Comparison of ENCODE assay signal across 24 cellular contexts in the genomic region with DNA sequence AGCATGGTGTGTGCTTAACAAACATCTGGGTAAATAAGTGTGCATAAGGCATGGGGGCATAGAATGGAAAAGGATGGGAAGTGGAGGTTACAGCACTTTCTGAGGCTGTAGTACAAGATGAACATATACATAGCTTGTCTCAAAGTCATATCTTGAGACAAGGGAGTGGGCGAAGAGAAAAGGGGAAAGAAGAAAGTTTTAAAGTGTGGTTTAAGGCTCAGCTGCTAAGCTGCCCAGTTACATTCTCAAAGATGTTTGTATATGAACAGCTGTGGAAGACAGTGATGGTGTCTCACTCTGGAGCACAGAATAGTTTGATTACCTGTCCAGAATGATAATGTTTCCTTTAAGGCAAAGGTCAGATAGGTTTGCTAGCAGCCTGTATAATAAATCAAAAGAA.
DNase-seq lines count a peak whose midpoint lies in the region; ATAC-seq and TF ChIP-seq lines count a peak whose summit lies in the region.
"Had no signal": no experiment of that assay in that cellular context is flagged by ENCODE, and none has a peak within 500 bp of the region (broad histone marks: within the 10 kb centered on the region; RNA-seq: fewer than 3 reads in every experiment).

No MANE protein-coding gene starts in this region.

- H3K36me3 ChIP-seq in neural progenitor cell (no peaks in the 10 kb centered on the region), mucosa of descending colon (ENCODE audit: low read depth) (no peaks in the 10 kb centered on the region), uterus (no peaks in the 10 kb centered on the region)
- H3K36me3 ChIP-seq: SJCRH30, tibial nerve had no signal

- no peak for TF ChIP-seq CTCF in neural progenitor cell (IDR thresholded peaks at IDR 0.05)
- no peak for TF ChIP-seq CTCF in mucosa of descending colon (IDR thresholded peaks at IDR 0.05)
- TF ChIP-seq CTCF in uterus (IDR thresholded peaks at IDR 0.05), result no peak

- DNase-seq in neural progenitor cell (ENCODE audit: low spot score) (no peak), mucosa of descending colon (no peak), NCI-H2171 treated with DMSO at 0.1 percent for 48 hours (lab: John Stamatoyannopoulos, UW) (no peak), putamen (ENCODE audit: low spot score) (no peak), uterus (no peak)
- DNase-seq: activated CD4-positive, alpha-beta T cell treated with anti-CD3 and anti-CD28 coated beads, Interleukin-2, amount 50 U/mL, for 4 hours; activated CD4-positive, CD25-positive, alpha-beta regulatory T cell; amygdala; CD4-positive, alpha-beta memory T cell; effector CD4-positive, alpha-beta T cell; NCI-H1417 treated with DMSO at 0.1 percent for 48 hours; NCI-H2081; NCI-H226; NCI-H69; psoas muscle; SJCRH30 had no signal

- H4K20me1 ChIP-seq in neural progenitor cell (ENCODE audit: low read depth), result no peaks in the 10 kb centered on the region

- no peak overlapping the region for H3K4me3 Mint-ChIP-seq in neural progenitor cell
- H3K4me3 Mint-ChIP-seq: activated naive CD4-positive, alpha-beta T cell treated with anti-CD3 and anti-CD28 coated beads, Interleukin-2, amount 50 U/mL, for 24 hours; CD4-positive, alpha-beta memory T cell; memory B cell had no signal

- no peaks in the 10 kb centered on the region for H3K4me1 Mint-ChIP-seq in neural progenitor cell
- H3K4me1 Mint-ChIP-seq: activated naive CD4-positive, alpha-beta T cell treated with anti-CD3 and anti-CD28 coated beads, Interleukin-2, amount 50 U/mL, for 24 hours had no signal

- H3K4me1 ChIP-seq in neural progenitor cell (no peaks in the 10 kb centered on the region), mucosa of descending colon (ENCODE audit: low read depth) (no peaks in the 10 kb centered on the region), uterus (no peaks in the 10 kb centered on the region)
- H3K4me1 ChIP-seq: tibial nerve had no signal

- no peak overlapping the region for H3K9ac ChIP-seq in neural progenitor cell
- H3K9ac ChIP-seq: KMS-11 had no signal

- peaks cover 8% of the 10 kb centered on the region for H3K27me3 Mint-ChIP-seq in neural progenitor cell (ENCODE audit: insufficient read depth, low read depth)

- no peaks in the 10 kb centered on the region for H3K9me3 Mint-ChIP-seq in neural progenitor cell
- H3K9me3 Mint-ChIP-seq: activated naive CD4-positive, alpha-beta T cell treated with anti-CD3 and anti-CD28 coated beads, Interleukin-2, amount 50 U/mL, for 24 hours; memory B cell had no signal

- H3K27ac ChIP-seq in neural progenitor cell (no peak overlapping the region), uterus (no peak overlapping the region)
- H3K27ac ChIP-seq: KMS-11, psoas muscle, SJCRH30, tibial nerve had no signal

- no peaks in the 10 kb centered on the region for H3K9me3 ChIP-seq in neural progenitor cell (ENCODE audit: low read depth)
- H3K9me3 ChIP-seq in mucosa of descending colon, result no peaks in the 10 kb centered on the region
- no peaks in the 10 kb centered on the region for H3K9me3 ChIP-seq in uterus
- H3K9me3 ChIP-seq: psoas muscle, SJCRH30, tibial nerve had no signal

- no peaks in the 10 kb centered on the region for H3K79me2 ChIP-seq in neural progenitor cell (ENCODE audit: low read depth)

- H3F3A ChIP-seq in neural progenitor cell (ENCODE audit: low read depth), result no peaks in the 10 kb centered on the region

- no peaks in the 10 kb centered on the region for H3K27me3 ChIP-seq in neural progenitor cell
- no peaks in the 10 kb centered on the region for H3K27me3 ChIP-seq in uterus
- H3K27me3 ChIP-seq: SJCRH30, tibial nerve had no signal

- intact Hi-C loops in mucosa of descending colon (cut with DNase I, micrococcal nuclease) (no loop called here), uterus (cut with DNase I; ENCODE audit: low total_unique reads) (no loop called here)

- ATAC-seq in GM18858 (IDR thresholded peaks at IDR 0.05; ENCODE audit: unreplicated experiment) (peak; percentile 60), HG02571 (IDR thresholded peaks at IDR 0.05; ENCODE audit: unreplicated experiment) (peak; percentile 59), HG03045 (IDR thresholded peaks at IDR 0.05; ENCODE audit: unreplicated experiment) (peak; percentile 57), mucosa of descending colon (no peak)
- ATAC-seq: left lobe of liver, psoas muscle had no signal

- no peak for TF ChIP-seq POLR2A in uterus (IDR thresholded peaks at IDR 0.05)

- H3K4me3 ChIP-seq in neural progenitor cell, result no peak overlapping the region
- H3K4me3 ChIP-seq in mucosa of descending colon, result no peak overlapping the region
- no peak overlapping the region for H3K4me3 ChIP-seq in uterus
- H3K4me3 ChIP-seq: psoas muscle, SJCRH30, tibial nerve had no signal

- no peak overlapping the region for H3K27ac Mint-ChIP-seq in neural progenitor cell
- H3K27ac Mint-ChIP-seq: activated naive CD4-positive, alpha-beta T cell treated with anti-CD3 and anti-CD28 coated beads, Interleukin-2, amount 50 U/mL, for 24 hours; memory B cell had no signal

- H3K36me3 Mint-ChIP-seq in neural progenitor cell, result no peaks in the 10 kb centered on the region
- H3K36me3 Mint-ChIP-seq: activated naive CD4-positive, alpha-beta T cell treated with anti-CD3 and anti-CD28 coated beads, Interleukin-2, amount 50 U/mL, for 24 hours; CD4-positive, alpha-beta memory T cell; memory B cell had no signal

- H2AFZ ChIP-seq in neural progenitor cell (replicated peaks), result peak overlapping the region; percentile 56

- H3K4me2 ChIP-seq in neural progenitor cell, result no peak overlapping the region
- H3K4me2 ChIP-seq: KMS-11 had no signal
